ENCODE assay signal across 37 cellular contexts in the genomic region with DNA sequence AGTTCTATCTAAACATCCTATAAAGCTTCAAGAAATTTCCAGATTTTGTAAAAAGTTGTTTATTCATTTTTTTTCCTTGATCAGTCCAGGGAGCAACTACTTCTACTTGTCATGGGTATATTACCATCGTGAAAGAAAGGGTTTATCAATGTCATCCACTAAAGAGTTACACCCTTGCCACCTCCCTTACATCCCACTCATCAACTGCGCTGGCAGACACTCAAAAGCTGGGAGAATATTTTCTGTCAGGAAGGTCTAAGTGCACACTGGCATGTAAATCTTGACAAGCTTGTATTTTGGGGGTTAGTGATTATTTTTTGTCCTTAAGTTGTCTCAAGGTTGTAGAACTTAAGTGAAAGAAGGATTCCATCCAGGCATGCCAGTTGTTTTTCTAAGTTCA.
DNase-seq lines count a peak whose midpoint lies in the region; ATAC-seq, FAIRE-seq and TF ChIP-seq lines count a peak whose summit lies in the region.
"Had no signal": no experiment of that assay in that cellular context is flagged by ENCODE, and none has a peak within 500 bp of the region (broad histone marks: within the 10 kb centered on the region; RNA-seq: fewer than 3 reads in every experiment).

No MANE protein-coding gene starts in this region.

- no peak for TF ChIP-seq RAD21 in H1 (IDR thresholded peaks at IDR 0.05 in 1 of 2, conservative IDR thresholded peaks at IDR 0.05 in 1 of 2; ENCODE audit: low read depth in 2 of 2, low read length in 2 of 2)

- TF ChIP-seq POLR2A in H1 (IDR thresholded peaks at IDR 0.05; ENCODE audit: control extremely low read depth in 1 of 2, low read depth in 2 of 2, low read length in 2 of 2) = no peak

- H4K5ac ChIP-seq in H1 (ENCODE audit: insufficient read length, low read depth, low read length) (no peak overlapping the region), mesendoderm (ENCODE audit: low read length) (no peak overlapping the region)

- no peak overlapping the region for H2AK5ac ChIP-seq in H1 (ENCODE audit: low read depth, low read length)
- H2AK5ac ChIP-seq in mesendoderm (ENCODE audit: low read length) = no peak overlapping the region

- H4K91ac ChIP-seq in H1 (replicated peaks; ENCODE audit: insufficient read length, low read length) = no peak overlapping the region

- H3K79me1 ChIP-seq in H1 (ENCODE audit: low read depth, low read length) (no peaks in the 10 kb centered on the region), mesendoderm (ENCODE audit: low read length) (no peaks in the 10 kb centered on the region)

- TF ChIP-seq CTCF in H1 (IDR thresholded peaks at IDR 0.05; ENCODE audit: control extremely low read depth in 1 of 3, insufficient read depth in 1 of 3, low read depth in 1 of 3, low read length in 3 of 3) = no peak

- H3K36me3 ChIP-seq in H1 (ENCODE audit: control insufficient read depth in 2 of 4, insufficient read depth in 4 of 4, low read length in 3 of 4) (no peaks in the 10 kb centered on the region), mesendoderm (ENCODE audit: control insufficient read depth, insufficient read depth, low read length) (no peaks in the 10 kb centered on the region)
- H3K36me3 ChIP-seq: BE2C; BLaER1; BLaER1 treated with 17β-estradiol and CSF1 and Interleukin-3, amounts not matched to agents 10 nM and 100 nM had no signal

- H3K4me2 ChIP-seq in H1 (ENCODE audit: insufficient read depth in 1 of 2, low read depth in 2 of 2, low read length in 2 of 2) (no peak overlapping the region), mesendoderm (ENCODE audit: low read length) (no peak overlapping the region)
- H3K4me2 ChIP-seq: A549; BLaER1; BLaER1 treated with 17β-estradiol and CSF1 and Interleukin-3, amounts not matched to agents 10 nM and 100 nM had no signal

- H3K56ac ChIP-seq in H1 (replicated peaks; ENCODE audit: insufficient read length, low read depth, low read length) (no peak overlapping the region), mesendoderm (ENCODE audit: low read length) (no peak overlapping the region)

- H3K23me2 ChIP-seq in H1 (ENCODE audit: low read depth, low read length) = no peaks in the 10 kb centered on the region

- H3K79me2 ChIP-seq in H1 (ENCODE audit: control insufficient read depth in 1 of 2, insufficient read depth in 2 of 2, low read length in 2 of 2) = no peaks in the 10 kb centered on the region
- H3K79me2 ChIP-seq in mesendoderm (ENCODE audit: control insufficient read depth, insufficient read depth, low read length) = no peaks in the 10 kb centered on the region

- no peak overlapping the region for H3K27ac ChIP-seq in H1 (ENCODE audit: low read depth, low read length)
- no peak overlapping the region for H3K27ac ChIP-seq in mesendoderm (ENCODE audit: low read depth, low read length)
- H3K27ac ChIP-seq: 22Rv1; A549; BLaER1; BLaER1 treated with 17β-estradiol and CSF1 and Interleukin-3, amounts not matched to agents 10 nM and 100 nM; C4-2B had no signal

- H4K8ac ChIP-seq in H1 (ENCODE audit: extremely low read depth, insufficient read depth, low read length) (no peak overlapping the region), mesendoderm (ENCODE audit: low read depth, low read length) (no peak overlapping the region)

- H4K20me1 ChIP-seq in H1 (replicated peaks in 1 of 2; ENCODE audit: control insufficient read depth in 1 of 2, insufficient read depth in 2 of 2, low read length in 2 of 2) = no peaks in the 10 kb centered on the region
- H4K20me1 ChIP-seq: BLaER1; BLaER1 treated with 17β-estradiol and CSF1 and Interleukin-3, amounts not matched to agents 10 nM and 100 nM had no signal

- POLR2A ChIA-PET in H1 (lab: Charles Lee; ENCODE audit: partially characterized antibody) = no interaction called here

- no peak for FAIRE-seq in H1 (lab: Jason Lieb, UNC)
- FAIRE-seq: A204.1, A549, D721Med had no signal

- H3K18ac ChIP-seq in H1 (ENCODE audit: extremely low read depth, low read length) (no peak overlapping the region), mesendoderm (ENCODE audit: low read length) (no peak overlapping the region)

- H3K27me3 Mint-ChIP-seq in activated T-cell treated with anti-CD3 and anti-CD28 coated beads, Interleukin-2, amount 50 U/mL, for 4 hours (ENCODE audit: low read depth) = no peaks in the 10 kb centered on the region
- H3K27me3 Mint-ChIP-seq: B cell; CD4-positive, alpha-beta memory T cell; CD4-positive, alpha-beta T cell; CD4-positive, CD25-positive, alpha-beta regulatory T cell; CD8-positive, alpha-beta memory T cell had no signal

- H2BK120ac ChIP-seq in H1 (replicated peaks; ENCODE audit: low read depth, low read length) (no peak overlapping the region), mesendoderm (ENCODE audit: low read depth, low read length) (no peak overlapping the region)

- H2BK12ac ChIP-seq in H1 (ENCODE audit: low read depth, low read length) = no peak overlapping the region

- no peak for TF ChIP-seq EP300 in H1 (IDR thresholded peaks at IDR 0.05; ENCODE audit: borderline replicate concordance in 1 of 2, low read depth in 2 of 2, low read length in 2 of 2)

- peak in 69 of 76 experiments; percentile 1 to 74 (median 35) for DNase-seq in HUDEP-2 (lab: John Stamatoyannopoulos, UW; ENCODE audit: unreplicated experiment in 76 of 76)
- no peak for DNase-seq in H1 (ENCODE audit: low read depth in 1 of 2, low spot score in 2 of 2)
- no peak for DNase-seq in mesendoderm
- peak; percentile 24 for DNase-seq in putamen (ENCODE audit: low spot score)
- DNase-seq in activated T-cell treated with anti-CD3 and anti-CD28 coated beads, Interleukin-2, amount 50 U/mL, for 4 hours = no peak
- no peak for DNase-seq in stimulated activated CD4-positive, alpha-beta T cell treated with anti-CD3 and anti-CD28 coated beads, Interleukin-4, amount 100 ng/mL, for 4 hours
- DNase-seq: 8988T; ACHN; AML-193; BE2C; C1 segment of cervical spinal cord; Caco-2; Calu3; CD4-positive, alpha-beta memory T cell; CD4-positive, alpha-beta T cell; CD4-positive, CD25-positive, alpha-beta regulatory T cell; CD8-positive, alpha-beta memory T cell; CD8-positive, alpha-beta T cell; COR-L47; DMS 273 treated with DMSO at 0.1 percent for 48 hours; DMS153; DMS53; DMS79; DMS79 treated with DMSO at 0.1 percent for 48 hours; DND-41; EL had no signal

- no peaks in the 10 kb centered on the region for H3K9me3 ChIP-seq in H1 (ENCODE audit: insufficient read depth in 2 of 2, low read depth in 1 of 2, low read length in 1 of 2)
- H3K9me3 ChIP-seq: A549; BE2C; BLaER1; BLaER1 treated with 17β-estradiol and CSF1 and Interleukin-3, amounts not matched to agents 10 nM and 100 nM; Caco-2 had no signal

- 0 out of 2 replicates have a peak overlapping the region, but pooled peaks have one; percentile 29 for H2AFZ ChIP-seq in H1 (ENCODE audit: low read length)

- H3K36me3 Mint-ChIP-seq in activated T-cell treated with anti-CD3 and anti-CD28 coated beads, Interleukin-2, amount 50 U/mL, for 4 hours (ENCODE audit: insufficient read depth) = no peaks in the 10 kb centered on the region
- H3K36me3 Mint-ChIP-seq: CD14-positive monocyte; CD4-positive, alpha-beta memory T cell; CD4-positive, CD25-positive, alpha-beta regulatory T cell; CD8-positive, alpha-beta memory T cell; CD8-positive, alpha-beta T cell had no signal

- CTCF ChIA-PET in H1 (lab: Charles Lee; ENCODE audit: partially characterized antibody) = no interaction called here

- no peak for ATAC-seq in activated T-cell treated with anti-CD3 and anti-CD28 coated beads, Interleukin-2, amount 50 U/mL, for 4 hours
- ATAC-seq in esophagus mucosa (no peak), HG02973 (IDR thresholded peaks at IDR 0.05; ENCODE audit: unreplicated experiment) (no peak)
- ATAC-seq: A549; CD8-positive, alpha-beta T cell had no signal

- H3K23ac ChIP-seq in H1 (ENCODE audit: insufficient read length) (no peak overlapping the region), mesendoderm (ENCODE audit: low read length) (no peak overlapping the region)

- H3K9me3 Mint-ChIP-seq in activated T-cell treated with anti-CD3 and anti-CD28 coated beads, Interleukin-2, amount 50 U/mL, for 4 hours = no peaks in the 10 kb centered on the region
- H3K9me3 Mint-ChIP-seq: CD4-positive, alpha-beta T cell; CD8-positive, alpha-beta memory T cell; CD8-positive, alpha-beta T cell had no signal

- WGBS in H1 (ENCODE audit: extremely low coverage in 1 of 2, insufficient coverage in 1 of 2, insufficient read length in 1 of 2, insufficient replicate concordance in 2 of 2, low coverage in 1 of 2, low lambda C conversion rate in 2 of 2, missing lambda C conversion rate in 1 of 2), 2 experiments = 97% methylated on average over 2 of the region's 2 CpGs; no CpG with 5 or more reads in 1 of the 2 experiments
- no CpG with 5 or more reads among the region's 2 CpGs for WGBS in mesendoderm (ENCODE audit: extremely low coverage, insufficient coverage, low lambda C conversion rate)

- no peaks in the 10 kb centered on the region for H3K4me1 Mint-ChIP-seq in activated T-cell treated with anti-CD3 and anti-CD28 coated beads, Interleukin-2, amount 50 U/mL, for 4 hours (ENCODE audit: low read depth)
- H3K4me1 Mint-ChIP-seq: B cell; CD14-positive monocyte; CD4-positive, alpha-beta memory T cell; CD4-positive, CD25-positive, alpha-beta regulatory T cell; CD8-positive, alpha-beta memory T cell had no signal

- H2BK15ac ChIP-seq in H1 (ENCODE audit: low read length) (no peak overlapping the region), mesendoderm (replicated peaks; ENCODE audit: low read depth) (no peak overlapping the region)

- H3K4me1 ChIP-seq in H1 (replicated peaks in 1 of 4; ENCODE audit: control insufficient read depth in 3 of 4, insufficient read depth in 4 of 4, low read length in 3 of 4) (no peaks in the 10 kb centered on the region), mesendoderm (ENCODE audit: control insufficient read depth, low read depth, low read length) (no peaks in the 10 kb centered on the region)
- H3K4me1 ChIP-seq: A549, BLaER1, Caco-2 had no signal

- no peak overlapping the region for H3K4ac ChIP-seq in H1 (replicated peaks; ENCODE audit: insufficient read length, low read depth, low read length)
- peak overlapping the region; percentile 12 for H3K4ac ChIP-seq in mesendoderm (ENCODE audit: low read depth, low read length)

- H3K4me3 Mint-ChIP-seq in activated T-cell treated with anti-CD3 and anti-CD28 coated beads, Interleukin-2, amount 50 U/mL, for 4 hours = no peak overlapping the region
- H3K4me3 Mint-ChIP-seq: B cell; CD14-positive monocyte; CD4-positive, alpha-beta memory T cell; CD4-positive, alpha-beta T cell; CD4-positive, CD25-positive, alpha-beta regulatory T cell; CD8-positive, alpha-beta memory T cell; CD8-positive, alpha-beta T cell had no signal

- H3K4me3 ChIP-seq in H1 (ENCODE audit: extremely low read depth in 1 of 4, insufficient read depth in 2 of 4, low read depth in 3 of 4, low read length in 4 of 4) (no peak overlapping the region), mesendoderm (ENCODE audit: low read length) (no peak overlapping the region)
- H3K4me3 ChIP-seq: A549; BLaER1; BLaER1 treated with 17β-estradiol and CSF1 and Interleukin-3, amounts not matched to agents 10 nM and 100 nM had no signal

- H2BK20ac ChIP-seq in H1 (ENCODE audit: low read length) = no peak overlapping the region

- H3K9ac ChIP-seq in H1 (replicated peaks in 1 of 4; ENCODE audit: extremely low read depth in 1 of 4, low read depth in 3 of 4, low read length in 3 of 4) (no peak overlapping the region), mesendoderm (ENCODE audit: low read length) (no peak overlapping the region)
- H3K9ac ChIP-seq: BLaER1; BLaER1 treated with 17β-estradiol and CSF1 and Interleukin-3, amounts not matched to agents 10 nM and 100 nM had no signal

- no peak overlapping the region for H3K14ac ChIP-seq in H1 (ENCODE audit: insufficient read length)

- H2BK5ac ChIP-seq in H1 (ENCODE audit: low read depth, low read length) (no peak overlapping the region), mesendoderm (ENCODE audit: low read length) (no peak overlapping the region)

- no peaks in the 10 kb centered on the region for H3K27me3 ChIP-seq in H1 (replicated peaks in 1 of 4; ENCODE audit: control insufficient read depth in 3 of 4, extremely low read depth in 1 of 4, insufficient read depth in 3 of 4, low read length in 3 of 4)
- no peaks in the 10 kb centered on the region for H3K27me3 ChIP-seq in mesendoderm (ENCODE audit: insufficient read depth, low read length, poor library complexity)
- H3K27me3 ChIP-seq: BE2C; BLaER1; BLaER1 treated with 17β-estradiol and CSF1 and Interleukin-3, amounts not matched to agents 10 nM and 100 nM had no signal

Comparison
In these comparisons a context has a peak if more than half of its experiments do, and no peak if none do; other contexts are left out.
1. DNase-seq: peak in HUDEP-2 (69 of 76) and putamen (single experiment); none in H1 (0 of 2), mesendoderm (single experiment), activated T-cell treated with anti-CD3 and anti-CD28 coated beads, Interleukin-2, amount 50 U/mL, for 4 hours (single experiment) and stimulated activated CD4-positive, alpha-beta T cell treated with anti-CD3 and anti-CD28 coated beads, Interleukin-4, amount 100 ng/mL, for 4 hours (0 of 2).